11 cellular contexts compared by ENCODE assay signal in the genomic region with DNA sequence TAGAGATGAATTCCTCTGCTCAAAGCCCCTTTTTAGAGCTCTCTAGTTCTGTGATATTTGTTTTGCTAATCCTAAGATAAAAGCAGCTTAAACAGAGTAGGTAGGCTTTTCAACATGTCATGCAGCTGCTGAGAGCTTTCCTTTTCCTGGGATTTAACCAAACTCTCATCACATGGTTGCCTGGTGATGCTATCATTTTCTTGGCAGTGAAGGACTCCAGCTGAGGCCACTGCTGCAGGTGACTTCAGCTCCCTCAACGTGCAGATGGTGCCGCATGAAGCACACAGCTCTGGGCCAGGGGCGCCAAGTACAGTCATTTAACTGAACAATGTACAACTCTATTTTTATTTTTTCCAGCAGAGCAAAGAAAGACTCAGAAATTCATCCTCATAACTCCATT. TPM values are rescaled to one million over a fixed set of nuclear protein-coding genes. Genes with fewer than 3 reads are reported as not detected.
A peak's percentile ranks its signal among the peaks of the same experiment; 100 is the strongest.
DNase-seq lines count a peak whose midpoint lies in the region; ATAC-seq and TF ChIP-seq lines count a peak whose summit lies in the region.
"Had no signal": no experiment of that assay in that cellular context is flagged by ENCODE, and none has a peak within 500 bp of the region (broad histone marks: within the 10 kb centered on the region; RNA-seq: fewer than 3 reads in every experiment).

No MANE protein-coding gene starts in this region.

- H3K4me1 ChIP-seq in left ventricle myocardium inferior (peaks cover 31% of the 10 kb centered on the region), right atrium auricular region (peaks cover 0 to 22% of the 10 kb centered on the region in 2 donors), lower lobe of right lung (peaks cover 15% of the 10 kb centered on the region), thyroid gland (peaks cover 32 to 37% of the 10 kb centered on the region in 2 donors), MM.1S (ENCODE audit: low read length) (no peaks in the 10 kb centered on the region)
- H3K4me1 ChIP-seq: BLaER1 had no signal

- no peaks in the 10 kb centered on the region for H3F3A ChIP-seq in MM.1S (ENCODE audit: insufficient read depth, low read length)

- H3K79me2 ChIP-seq in MM.1S (ENCODE audit: low read length) = no peaks in the 10 kb centered on the region

- intact Hi-C loops in left ventricle myocardium inferior (cut with micrococcal nuclease) (no loop called here), lower lobe of right lung (cut with DNase I) (no loop called here), thyroid gland (cut with DNase I) (no loop called here)

- H3K9me3 ChIP-seq in left ventricle myocardium inferior (replicated peaks) (no peaks in the 10 kb centered on the region), right atrium auricular region (no peaks in the 10 kb centered on the region), lower lobe of right lung (no peaks in the 10 kb centered on the region), thyroid gland (no peaks in the 10 kb centered on the region), MM.1S (replicated peaks; ENCODE audit: insufficient read depth, low read length) (no peaks in the 10 kb centered on the region)
- H3K9me3 ChIP-seq: BLaER1 had no signal

- ATAC-seq in T-cell (replicated peaks in 1 of 4) (no peak), lower lobe of right lung (no peak), HG03457 (IDR thresholded peaks at IDR 0.05; ENCODE audit: unreplicated experiment) (no peak)

- H3K4me2 ChIP-seq in MM.1S (ENCODE audit: low read depth, low read length) = no peak overlapping the region
- H3K4me2 ChIP-seq: BLaER1 had no signal

- WGBS in thyroid gland, 2 donors = 79% methylated on average over 3 of the region's 3 CpGs

- CTCF ChIA-PET in T-cell (lab: Charles Lee) = no interaction called here

- no peak overlapping the region for H3K9ac ChIP-seq in MM.1S (ENCODE audit: low read length)
- H3K9ac ChIP-seq: BLaER1 had no signal

- H3K4me1 Mint-ChIP-seq in T-cell = peaks cover 4 to 12% (median 10%) of the 10 kb centered on the region in 3 donors

- H3K27ac ChIP-seq in left ventricle myocardium inferior (replicated peaks) (peak overlapping the region; percentile 51), right atrium auricular region (no peak overlapping the region), lower lobe of right lung (peak overlapping the region; percentile 47), thyroid gland (peak overlapping the region; percentile 86 to 90 (median 89)), MM.1S (ENCODE audit: low read length) (no peak overlapping the region)
- H3K27ac ChIP-seq: BLaER1, RWPE1 had no signal

- DNase-seq in left ventricle myocardium inferior (no peak), right atrium auricular region (ENCODE audit: low spot score) (no peak), T-cell (peak in 1 of 34 experiments; percentile 2), lower lobe of right lung (no peak), thyroid gland (no peak), MM.1S (no peak), medulla oblongata (ENCODE audit: extremely low spot score) (no peak)
- DNase-seq: activated naive CD4-positive, alpha-beta T cell treated with anti-CD3 and anti-CD28 coated beads, Interleukin-2, amount 50 U/mL, for 16 hours had no signal

- no peaks in the 10 kb centered on the region for H3K9me3 Mint-ChIP-seq in T-cell

- H3K27me3 Mint-ChIP-seq in T-cell = no peaks in the 10 kb centered on the region

- H3K4me3 Mint-ChIP-seq in T-cell = no peak overlapping the region

- peak overlapping the region; percentile 23 to 72 for H3K27ac Mint-ChIP-seq in T-cell

- no peak for TF ChIP-seq POLR2A in thyroid gland (IDR thresholded peaks at IDR 0.05)

- TF ChIP-seq CTCF in left ventricle myocardium inferior (IDR thresholded peaks at IDR 0.05; ENCODE audit: borderline replicate concordance) (no peak), right atrium auricular region (IDR thresholded peaks at IDR 0.05) (no peak), lower lobe of right lung (IDR thresholded peaks at IDR 0.05) (no peak), thyroid gland (IDR thresholded peaks at IDR 0.05) (no peak), MM.1S (IDR thresholded peaks at IDR 0.05; ENCODE audit: low read length) (no peak)

- H4K20me1 ChIP-seq in MM.1S (ENCODE audit: insufficient read depth, low read length) = no peaks in the 10 kb centered on the region

- peaks cover 60% of the 10 kb centered on the region for H3K36me3 Mint-ChIP-seq in T-cell

- H3K4me3 ChIP-seq in left ventricle myocardium inferior = no peak overlapping the region
- H3K4me3 ChIP-seq in right atrium auricular region = no peak overlapping the region
- no peak overlapping the region for H3K4me3 ChIP-seq in lower lobe of right lung
- no peak overlapping the region for H3K4me3 ChIP-seq in thyroid gland (replicated peaks in 1 of 3)
- no peak overlapping the region for H3K4me3 ChIP-seq in MM.1S (ENCODE audit: low read length)
- H3K4me3 ChIP-seq: BLaER1 had no signal

- H3K27me3 ChIP-seq in left ventricle myocardium inferior (ENCODE audit: low read depth) = no peaks in the 10 kb centered on the region
- H3K27me3 ChIP-seq in right atrium auricular region = no peaks in the 10 kb centered on the region
- H3K27me3 ChIP-seq in lower lobe of right lung (ENCODE audit: low read depth) = no peaks in the 10 kb centered on the region
- no peaks in the 10 kb centered on the region for H3K27me3 ChIP-seq in thyroid gland
- no peaks in the 10 kb centered on the region for H3K27me3 ChIP-seq in MM.1S (replicated peaks; ENCODE audit: insufficient read depth, low read length)
- H3K27me3 ChIP-seq: BLaER1 had no signal

- POLR2A ChIA-PET in T-cell (lab: Charles Lee) = interaction anchor here in 1 of 2 donors (0.7 kb wide), 1 partner anchor 35 kb away, joined by 3 read pairs; no protein-coding TSS in a partner anchor

- no peak overlapping the region for H2AFZ ChIP-seq in MM.1S (ENCODE audit: low read length)

- H3K9me2 ChIP-seq in MM.1S (replicated peaks; ENCODE audit: insufficient read depth, low read length) = no peaks in the 10 kb centered on the region

- H3K36me3 ChIP-seq in left ventricle myocardium inferior = peaks cover 64% of the 10 kb centered on the region
- H3K36me3 ChIP-seq in right atrium auricular region = peaks cover 71% of the 10 kb centered on the region
- peaks cover 78% of the 10 kb centered on the region for H3K36me3 ChIP-seq in lower lobe of right lung
- peaks cover 30 to 43% of the 10 kb centered on the region in 2 donors for H3K36me3 ChIP-seq in thyroid gland
- peaks cover 6% of the 10 kb centered on the region; the same call in 1 of the 2 replicates for H3K36me3 ChIP-seq in MM.1S (replicated peaks; ENCODE audit: insufficient read depth, low read length)

RNA-seq across cellular contexts. Expression of a gene that starts 42.2 kb away (rescaled TPM):
- total RNA-seq in left ventricle myocardium inferior = 13.8 TPM
- 10 to 100 TPM; 15.0 to 19.9 TPM for total RNA-seq in right atrium auricular region
- 100 to 1,000 TPM in 2 of 5 donors, 10 to 100 TPM in 3; 78.8 to 132 (median 87.5) TPM for total RNA-seq in T-cell
- total RNA-seq in lower lobe of right lung = 55.6 TPM
- total RNA-seq in thyroid gland = 100 to 1,000 TPM in 1 of 4 donors, 10 to 100 TPM in 3; 77.1 to 110 (median 90.6) TPM

RNA-seq across cellular contexts. Expression of a gene that starts 49.5 kb away (rescaled TPM):
- total RNA-seq in left ventricle myocardium inferior (11.6 TPM), right atrium auricular region (10 to 100 TPM in 1 of 2 donors, 1 to 10 TPM in 1; 7.4 to 10.6 TPM), T-cell (10 to 100 TPM in 1 of 5 donors, 1 to 10 TPM in 4; 8.6 to 13.1 (median 9.2) TPM), lower lobe of right lung (16.6 TPM), thyroid gland (10 to 100 TPM in 2 of 4 donors, 1 to 10 TPM in 2; 2.8 to 16.3 (median 11.2) TPM)

Comparison
In these comparisons a context has a peak if more than half of its experiments do, and no peak if none do; other contexts are left out.
1. H3K27ac ChIP-seq: peak in left ventricle myocardium inferior (single experiment), lower lobe of right lung (single experiment) and thyroid gland (3 of 3); none in right atrium auricular region (0 of 2) and MM.1S (single experiment).